ENCODE assay signal across 22 cellular contexts in the genomic region with DNA sequence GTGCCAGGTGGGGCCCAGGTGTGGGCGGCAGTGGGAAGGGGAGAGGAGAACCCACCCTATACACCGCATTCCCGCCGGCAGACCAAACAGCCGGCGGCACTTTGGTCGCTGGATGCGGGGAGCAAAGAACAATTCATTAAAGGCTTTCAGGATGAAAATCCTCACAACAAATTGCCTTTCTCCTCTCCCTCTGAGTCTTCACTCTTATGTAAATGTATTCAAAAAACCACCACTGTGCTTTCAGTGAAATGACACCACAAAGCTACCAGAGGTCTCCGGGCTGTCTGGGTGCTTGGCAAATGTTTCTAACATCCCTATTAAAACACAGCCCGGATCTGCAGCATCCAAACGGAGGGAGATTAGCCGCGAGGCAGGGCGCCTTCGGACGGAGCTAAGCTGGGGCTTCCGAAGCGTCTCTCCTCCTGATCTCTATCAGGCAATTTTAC.
A peak's percentile ranks its signal among the peaks of the same experiment; 100 is the strongest.
DNase-seq lines count a peak whose midpoint lies in the region; FAIRE-seq and TF ChIP-seq lines count a peak whose summit lies in the region.
"Had no signal": no experiment of that assay in that cellular context is flagged by ENCODE, and none has a peak within 500 bp of the region (broad histone marks: within the 10 kb centered on the region; RNA-seq: fewer than 3 reads in every experiment).

No MANE protein-coding gene starts in this region.

- no TSS peak for BruUV-seq in endothelial cell of umbilical vein (replicated peaks; lab: Mats Ljungman, UMichigan)

- TF ChIP-seq CTCF in endothelial cell of umbilical vein (IDR thresholded peaks at IDR 0.05; ENCODE audit: extremely low read depth in 1 of 2, insufficient read depth in 1 of 2, low read depth in 1 of 2, low read length in 2 of 2): no peak
- TF ChIP-seq CTCF in neural cell (IDR thresholded peaks at IDR 0.05; ENCODE audit: poor library complexity, severe bottlenecking): no peak
- no peak for TF ChIP-seq CTCF in osteocyte (IDR thresholded peaks at IDR 0.05)

- dilution Hi-C loops in endothelial cell of umbilical vein (cut with MboI; ENCODE audit: extremely low pct_ligation_motif_present, low sequenced_read_pairs): no loop called here

- H3K36me3 Mint-ChIP-seq in osteocyte (ENCODE audit: unreplicated experiment): no peaks in the 10 kb centered on the region
- H3K36me3 Mint-ChIP-seq: mesothelial cell of epicardium; natural killer cell treated with Interleukin-12 subunit alpha and Interleukin-12 subunit beta and Interleukin-15 and Interleukin-18, amount 100 ng/mL, for 72 hours had no signal

- H3K9me2 ChIP-seq in neural cell (ENCODE audit: insufficient read depth, low read length): no peaks in the 10 kb centered on the region

- H3K79me2 ChIP-seq in endothelial cell of umbilical vein (ENCODE audit: control insufficient read depth, insufficient read depth, low read length) (no peaks in the 10 kb centered on the region), neural cell (replicated peaks; ENCODE audit: insufficient read depth, low read length) (no peaks in the 10 kb centered on the region)

- H3K27me3 Mint-ChIP-seq in osteocyte (ENCODE audit: unreplicated experiment): peaks cover 31% of the 10 kb centered on the region

- H3K4me1 Mint-ChIP-seq in osteocyte (ENCODE audit: unreplicated experiment): peaks cover 2% of the 10 kb centered on the region

- intact Hi-C loops in endothelial cell of umbilical vein (cut with micrococcal nuclease): no loop called here

- H3K4me3 ChIP-seq in H7 (ENCODE audit: insufficient read depth, low read depth, low read length): no peak overlapping the region
- H3K4me3 ChIP-seq in endothelial cell of umbilical vein (replicated peaks in 1 of 3; ENCODE audit: insufficient read depth in 1 of 3, low read depth in 1 of 3, low read length in 3 of 3): no peak overlapping the region
- H3K4me3 ChIP-seq in neural cell (ENCODE audit: low read length): peak overlapping the region; percentile 48
- H3K4me3 ChIP-seq: left lung, prostate gland, thyroid gland had no signal

- H3K27ac ChIP-seq in endothelial cell of umbilical vein (ENCODE audit: insufficient read depth, low read depth, low read length) (no peak overlapping the region), neural cell (ENCODE audit: low read length) (no peak overlapping the region)
- H3K27ac ChIP-seq: left lung, prostate gland, thyroid gland had no signal

- no peak for TF ChIP-seq RAD21 in neural cell (conservative IDR thresholded peaks at IDR 0.05)

- CTCF ChIA-PET in endothelial cell of umbilical vein (lab: Charles Lee): no interaction called here

- H3K9me3 Mint-ChIP-seq in osteocyte (ENCODE audit: unreplicated experiment): no peaks in the 10 kb centered on the region
- H3K9me3 Mint-ChIP-seq: dendritic cell treated with granulocyte-macrophage colony-stimulating factor and Interleukin-4, amounts not matched to agents 40 ng/mL and 50 ng/mL, for 4 days; natural killer cell treated with Interleukin-12 subunit alpha and Interleukin-12 subunit beta and Interleukin-15 and Interleukin-18, amount 100 ng/mL, for 72 hours had no signal

- no peak for TF ChIP-seq POLR2A in endothelial cell of umbilical vein (IDR thresholded peaks at IDR 0.05; ENCODE audit: low read depth, low read length)

- peak; percentile 77 for DNase-seq in H7
- peak; percentile 78 for DNase-seq in NCI-H69 (lab: John Stamatoyannopoulos, UW)
- DNase-seq in endothelial cell of umbilical vein (ENCODE audit: low read depth, low spot score): no peak
- no peak for DNase-seq in activated naive CD4-positive, alpha-beta T cell treated with anti-CD3 and anti-CD28 coated beads, Interleukin-2, amount 50 U/mL, for 16 hours
- DNase-seq in osteocyte (ENCODE audit: extremely low spot score, unreplicated experiment): no peak
- DNase-seq in UCSD-AML1 (lab: John Stamatoyannopoulos, UW; ENCODE audit: unreplicated experiment): no peak
- DNase-seq in GM19238 (ENCODE audit: insufficient read length, low spot score): no peak
- DNase-seq: activated CD4-positive, alpha-beta T cell treated with anti-CD3 and anti-CD28 coated beads for 48 hours; DMS153; Karpas-422; left lung; NCI-H1930; stimulated activated CD4-positive, alpha-beta T cell treated with anti-CD3 and anti-CD28 coated beads, Interleukin-4, amount 100 ng/mL, for 1 hour; stimulated activated naive CD8-positive, alpha-beta T cell treated with anti-CD3 and anti-CD28 coated beads, Interleukin-15, Interleukin-2, amounts not matched to agents 100 U/mL and 50 U/mL, for 24 hours; thyroid gland had no signal

- no peak overlapping the region for H3K27ac Mint-ChIP-seq in osteocyte (ENCODE audit: unreplicated experiment)
- H3K27ac Mint-ChIP-seq: dendritic cell treated with granulocyte-macrophage colony-stimulating factor and Interleukin-4, amounts not matched to agents 40 ng/mL and 50 ng/mL, for 4 days; natural killer cell treated with Interleukin-12 subunit alpha and Interleukin-12 subunit beta and Interleukin-15 and Interleukin-18, amount 100 ng/mL, for 72 hours had no signal

- H3K36me3 ChIP-seq in H7 (replicated peaks; ENCODE audit: control insufficient read depth, insufficient read depth, low read length) (no peaks in the 10 kb centered on the region), endothelial cell of umbilical vein (ENCODE audit: control insufficient read depth in 2 of 2, extremely low read depth in 1 of 2, insufficient read depth in 2 of 2, low read length in 2 of 2) (no peaks in the 10 kb centered on the region), neural cell (ENCODE audit: insufficient read depth, low read length) (no peaks in the 10 kb centered on the region)
- H3K36me3 ChIP-seq: left lung, prostate gland, thyroid gland had no signal

- no peaks in the 10 kb centered on the region for H3K9me3 ChIP-seq in endothelial cell of umbilical vein (replicated peaks; ENCODE audit: control insufficient read depth, insufficient read depth, low read length)
- H3K9me3 ChIP-seq in neural cell (ENCODE audit: low read length): no peaks in the 10 kb centered on the region
- H3K9me3 ChIP-seq: left lung, prostate gland, thyroid gland had no signal

- peaks cover 5% of the 10 kb centered on the region; the same call in 1 of the 2 replicates for H3K27me3 ChIP-seq in H7 (ENCODE audit: control insufficient read depth, insufficient read depth, low read length)
- peaks cover 13 to 14% of the 10 kb centered on the region in 2 experiments for H3K27me3 ChIP-seq in endothelial cell of umbilical vein (ENCODE audit: control insufficient read depth in 2 of 2, insufficient read depth in 2 of 2, low read length in 2 of 2)
- no peaks in the 10 kb centered on the region for H3K27me3 ChIP-seq in neural cell (ENCODE audit: insufficient read depth, low read depth, low read length)

- H3F3A ChIP-seq in neural cell (ENCODE audit: insufficient read depth, low read length, poor library complexity, severe bottlenecking): no peaks in the 10 kb centered on the region

- no peaks in the 10 kb centered on the region for H3K9me1 ChIP-seq in endothelial cell of umbilical vein (replicated peaks; ENCODE audit: control insufficient read depth, extremely low read depth, insufficient read depth, low read length)

- no peaks in the 10 kb centered on the region for H4K20me1 ChIP-seq in endothelial cell of umbilical vein (replicated peaks; ENCODE audit: control insufficient read depth, extremely low read depth, insufficient read depth, low read length)
- no peaks in the 10 kb centered on the region for H4K20me1 ChIP-seq in neural cell (ENCODE audit: insufficient read depth)

- no peak overlapping the region for H3K4me3 Mint-ChIP-seq in osteocyte (ENCODE audit: unreplicated experiment)
- H3K4me3 Mint-ChIP-seq: dendritic cell treated with granulocyte-macrophage colony-stimulating factor and Interleukin-4, amounts not matched to agents 40 ng/mL and 50 ng/mL, for 4 days; mesothelial cell of epicardium; natural killer cell treated with Interleukin-12 subunit alpha and Interleukin-12 subunit beta and Interleukin-15 and Interleukin-18, amount 100 ng/mL, for 72 hours had no signal

- H3K9ac ChIP-seq in endothelial cell of umbilical vein (replicated peaks; ENCODE audit: extremely low read depth, insufficient read depth, low read length) (no peak overlapping the region), neural cell (ENCODE audit: low read length) (no peak overlapping the region)

- TF ChIP-seq EP300 in neural cell (conservative IDR thresholded peaks at IDR 0.05; ENCODE audit: poor library complexity, severe bottlenecking): no peak

- H2AFZ ChIP-seq in endothelial cell of umbilical vein (ENCODE audit: low read depth, low read length): no peak overlapping the region
- no peak overlapping the region for H2AFZ ChIP-seq in neural cell (ENCODE audit: low read depth, low read length)

- no peak for FAIRE-seq in endothelial cell of umbilical vein (lab: Jason Lieb, UNC)
- FAIRE-seq: bronchial epithelial cell, H54 had no signal

- POLR2A ChIA-PET in endothelial cell of umbilical vein (lab: Charles Lee): no interaction called here

- H3K4me1 ChIP-seq in endothelial cell of umbilical vein (ENCODE audit: control insufficient read depth, extremely low read depth, insufficient read depth, low read length): no peaks in the 10 kb centered on the region
- H3K4me1 ChIP-seq: left lung, prostate gland, thyroid gland had no signal

- H3K4me2 ChIP-seq in endothelial cell of umbilical vein (ENCODE audit: insufficient read depth, low read length) (no peak overlapping the region), neural cell (ENCODE audit: low read length) (no peak overlapping the region)

TF ChIP-seq in endothelial cell of umbilical vein, 7 proteins besides CTCF, POLR2A, EP300 and RAD21:
- no peak for TF ChIP-seq MYC (IDR thresholded peaks at IDR 0.05; ENCODE audit: low read depth, low read length)
- TF ChIP-seq EZH2 (IDR thresholded peaks at IDR 0.05; ENCODE audit: borderline replicate concordance, low read depth, low read length, severe bottlenecking): peak; percentile 28

TF ChIP-seq in neural cell, 6 proteins besides CTCF, POLR2A, EP300 and RAD21 (continues in another document):
- no peak for TF ChIP-seq MXI1 (conservative IDR thresholded peaks at IDR 0.05; ENCODE audit: poor library complexity, severe bottlenecking)

Comparison
In these comparisons a context has a peak if more than half of its experiments do, and no peak if none do; other contexts are left out.
1. DNase-seq: peak in H7 (single experiment) and NCI-H69 (single experiment); none in endothelial cell of umbilical vein (single experiment), activated naive CD4-positive, alpha-beta T cell treated with anti-CD3 and anti-CD28 coated beads, Interleukin-2, amount 50 U/mL, for 16 hours (single experiment), osteocyte (single experiment), UCSD-AML1 (single experiment) and GM19238 (single experiment).